9 cellular contexts compared by ENCODE assay signal in genomic region chr12:130633771-130634170, GRCh38.
DNase-seq lines count a peak whose midpoint lies in the region; ATAC-seq and TF ChIP-seq lines count a peak whose summit lies in the region.
"Had no signal": no experiment of that assay in that cellular context is flagged by ENCODE, and none has a peak within 500 bp of the region (broad histone marks: within the 10 kb centered on the region; RNA-seq: fewer than 3 reads in every experiment).

No MANE protein-coding gene starts in this region.

- 6 to 8% methylated on average over 17 of the region's 17 CpGs for WGBS in heart right ventricle, 2 donors

- peaks cover 0 to 8% (median 0%) of the 10 kb centered on the region in 11 donors for H3K9me3 ChIP-seq in heart right ventricle

- DNase-seq in Ammon's horn (ENCODE audit: low spot score) (peak; percentile 79), NCI-H187 (lab: John Stamatoyannopoulos, UW) (peak; percentile 92 to 94), medulla oblongata (ENCODE audit: extremely low spot score) (peak; percentile 78), heart right ventricle (no peak), T-helper 2 cell (no peak), HCEC 1CT (no peak)

- ATAC-seq in heart right ventricle (no peak), HG03095 (IDR thresholded peaks at IDR 0.05; ENCODE audit: unreplicated experiment) (no peak)

- H3K4me3 ChIP-seq in heart right ventricle, result no peak overlapping the region
- H3K4me3 ChIP-seq: breast epithelium had no signal

- H3K36me3 ChIP-seq in heart right ventricle, result no peaks in the 10 kb centered on the region
- H3K36me3 ChIP-seq: breast epithelium had no signal

- H3K27ac ChIP-seq in VCaP, result peak overlapping the region; percentile 99
- H3K27ac ChIP-seq in heart right ventricle, result no peak overlapping the region
- H3K27ac ChIP-seq: breast epithelium had no signal

- no peak for TF ChIP-seq CTCF in VCaP (conservative IDR thresholded peaks at IDR 0.05)
- TF ChIP-seq CTCF in heart right ventricle (IDR thresholded peaks at IDR 0.05), result no peak

- intact Hi-C loops in heart right ventricle (cut with DNase I), result no loop called here

- peaks cover 0 to 54% (median 36%) of the 10 kb centered on the region in 7 donors for H3K27me3 ChIP-seq in heart right ventricle

- H3K4me1 ChIP-seq in heart right ventricle, result no peaks in the 10 kb centered on the region
- H3K4me1 ChIP-seq: breast epithelium had no signal

Comparison
In these comparisons a context has a peak if more than half of its experiments do, and no peak if none do; other contexts are left out.
1. DNase-seq: peak in Ammon's horn (single experiment), NCI-H187 (2 of 2) and medulla oblongata (single experiment); none in heart right ventricle (0 of 2), T-helper 2 cell (0 of 5) and HCEC 1CT (single experiment).